ENCODE assay signal across 16 cellular contexts in genomic region chr1:61093525-61094137, GRCh38. TPM values are rescaled to one million over a fixed set of nuclear protein-coding genes. Genes with fewer than 3 reads are reported as not detected.
DNase-seq lines count a peak whose midpoint lies in the region; ATAC-seq and TF ChIP-seq lines count a peak whose summit lies in the region.
"Had no signal": no experiment of that assay in that cellular context is flagged by ENCODE, and none has a peak within 500 bp of the region (broad histone marks: within the 10 kb centered on the region; RNA-seq: fewer than 3 reads in every experiment).

No MANE protein-coding gene starts in this region.

- DNase-seq in HAP-1 (ENCODE audit: low spot score in 2 of 2), result peak; percentile 61 to 81
- DNase-seq in ascending aorta (ENCODE audit: low spot score in 2 of 2), result no peak
- DNase-seq in left ventricle myocardium inferior, result no peak
- DNase-seq in ovary, result no peak
- DNase-seq in GM19238 (ENCODE audit: insufficient read length, low spot score), result no peak
- DNase-seq: activated naive CD4-positive, alpha-beta T cell; NCI-H2081; NCI-H774; stimulated activated CD4-positive, alpha-beta T cell treated with anti-CD3 and anti-CD28 coated beads, Interleukin-2, amount 100 ng/mL, for 24 hours; stimulated activated CD8-positive, alpha-beta memory T cell treated with anti-CD3 and anti-CD28 coated beads, Interleukin-4, amount 100 ng/mL, for 48 hours; T-helper 1 cell had no signal

- H3K4me1 ChIP-seq in HAP-1 (peaks cover 24% of the 10 kb centered on the region), ascending aorta (peaks cover 0 to 20% of the 10 kb centered on the region in 2 donors), left ventricle myocardium inferior (peaks cover 98% of the 10 kb centered on the region), stomach smooth muscle (ENCODE audit: control insufficient read depth, insufficient read depth, low read length) (peaks cover 5% of the 10 kb centered on the region), ovary (ENCODE audit: insufficient read depth) (no peaks in the 10 kb centered on the region)

- 53 to 88% (median 59%) methylated on average over 2 of the region's 2 CpGs for whole genome bisulfite sequencing in ovary, 3 donors

- intact Hi-C loops in ascending aorta (cut with DNase I) (loop anchor here (1.0 to 5.0 kb wide), 2 partner anchors 11 to 549 kb away; partner anchors contain the start of gene NFIA), left ventricle myocardium inferior (cut with micrococcal nuclease) (no loop called here), ovary (cut with DNase I) (no loop called here)

- H3K27ac ChIP-seq in ascending aorta, result peak overlapping the region; percentile 95 to 98
- H3K27ac ChIP-seq in left ventricle myocardium inferior (replicated peaks), result peak overlapping the region; percentile 42
- no peak overlapping the region for H3K27ac ChIP-seq in stomach smooth muscle (ENCODE audit: low read length)
- H3K27ac ChIP-seq in ovary, result no peak overlapping the region
- H3K27ac ChIP-seq: cardiac muscle cell had no signal

- no peak for TF ChIP-seq POLR2A in ovary (IDR thresholded peaks at IDR 0.05)

- no peak for TF ChIP-seq EP300 in ovary (IDR thresholded peaks at IDR 0.05)

- peak overlapping the region in 1 of 2 donors; percentile 46 for H3K9ac ChIP-seq in stomach smooth muscle (ENCODE audit: low read length in 2 of 2)

- no peak for TF ChIP-seq CTCF in ascending aorta (IDR thresholded peaks at IDR 0.05)
- TF ChIP-seq CTCF in left ventricle myocardium inferior (IDR thresholded peaks at IDR 0.05; ENCODE audit: borderline replicate concordance), result no peak
- TF ChIP-seq CTCF in ovary (IDR thresholded peaks at IDR 0.05), result no peak

- H3K4me3 ChIP-seq in HAP-1 (no peak overlapping the region), ascending aorta (peak overlapping the region; percentile 39 to 43), left ventricle myocardium inferior (peak overlapping the region; percentile 28), stomach smooth muscle (ENCODE audit: low read length in 2 of 2) (peak overlapping the region; percentile 23 to 38), ovary (no peak overlapping the region)
- H3K4me3 ChIP-seq: cardiac muscle cell had no signal

- H3K9me3 ChIP-seq in HAP-1 (no peaks in the 10 kb centered on the region), ascending aorta (no peaks in the 10 kb centered on the region), left ventricle myocardium inferior (replicated peaks) (no peaks in the 10 kb centered on the region), stomach smooth muscle (ENCODE audit: control insufficient read depth in 2 of 2, low read length in 2 of 2) (no peaks in the 10 kb centered on the region), ovary (no peaks in the 10 kb centered on the region)

- ATAC-seq in HG02885 (IDR thresholded peaks at IDR 0.05; ENCODE audit: poor library complexity, unreplicated experiment) (no peak), GM18511 (IDR thresholded peaks at IDR 0.05; ENCODE audit: unreplicated experiment) (no peak)
- ATAC-seq: activated CD4-positive, CD25-positive, alpha-beta regulatory T cell treated with anti-CD3 and anti-CD28 coated beads, Interleukin-2, amount 50 U/mL, for 24 hours had no signal

- in situ Hi-C loops in HAP-1 (cut with MboI; ENCODE audit: low sequenced_read_pairs), result no loop called here

- peaks cover 18% of the 10 kb centered on the region for H3K36me3 ChIP-seq in HAP-1 (replicated peaks)
- peaks cover 0 to 2% of the 10 kb centered on the region in 2 donors for H3K36me3 ChIP-seq in ascending aorta
- peaks cover 8% of the 10 kb centered on the region for H3K36me3 ChIP-seq in left ventricle myocardium inferior
- peaks cover under 1 to 2% of the 10 kb centered on the region in 2 donors for H3K36me3 ChIP-seq in stomach smooth muscle (ENCODE audit: control insufficient read depth in 2 of 2, insufficient read depth in 2 of 2, low read length in 2 of 2)
- H3K36me3 ChIP-seq in ovary, result no peaks in the 10 kb centered on the region

- H3K27me3 ChIP-seq in HAP-1 (ENCODE audit: low read depth) (no peaks in the 10 kb centered on the region), ascending aorta (no peaks in the 10 kb centered on the region), left ventricle myocardium inferior (ENCODE audit: low read depth) (no peaks in the 10 kb centered on the region), stomach smooth muscle (ENCODE audit: control insufficient read depth in 1 of 2, insufficient read depth in 2 of 2, low read length in 2 of 2) (no peaks in the 10 kb centered on the region), ovary (no peaks in the 10 kb centered on the region)
- H3K27me3 ChIP-seq: cardiac muscle cell had no signal

RNA-seq across cellular contexts. Expression of gene NFIA, which starts 11.3 kb away (rescaled TPM):
- total RNA-seq in ascending aorta, result 52.0 TPM
- total RNA-seq in left ventricle myocardium inferior, result 90.2 TPM
- 100 to 1,000 TPM in 2 of 7 donors, 10 to 100 TPM in 5; 34.0 to 115 (median 90.8) TPM for total RNA-seq in ovary
- polyA plus RNA-seq in ovary, result 10 to 100 TPM; 11.8 to 23.5 TPM

Comparison
In these comparisons a context has a peak if more than half of its experiments do, and no peak if none do; other contexts are left out.
1. DNase-seq: peak in HAP-1 (2 of 2); none in ascending aorta (0 of 2), left ventricle myocardium inferior (single experiment), ovary (0 of 5) and GM19238 (single experiment).
2. H3K4me3 ChIP-seq: peak in ascending aorta (2 of 2), left ventricle myocardium inferior (single experiment) and stomach smooth muscle (2 of 2); none in HAP-1 (single experiment) and ovary (single experiment).
3. H3K27ac ChIP-seq: peak in ascending aorta (2 of 2) and left ventricle myocardium inferior (single experiment); none in stomach smooth muscle (single experiment) and ovary (0 of 2).